Comparison of ENCODE assay signal across 1 cellular context in the genomic region with DNA sequence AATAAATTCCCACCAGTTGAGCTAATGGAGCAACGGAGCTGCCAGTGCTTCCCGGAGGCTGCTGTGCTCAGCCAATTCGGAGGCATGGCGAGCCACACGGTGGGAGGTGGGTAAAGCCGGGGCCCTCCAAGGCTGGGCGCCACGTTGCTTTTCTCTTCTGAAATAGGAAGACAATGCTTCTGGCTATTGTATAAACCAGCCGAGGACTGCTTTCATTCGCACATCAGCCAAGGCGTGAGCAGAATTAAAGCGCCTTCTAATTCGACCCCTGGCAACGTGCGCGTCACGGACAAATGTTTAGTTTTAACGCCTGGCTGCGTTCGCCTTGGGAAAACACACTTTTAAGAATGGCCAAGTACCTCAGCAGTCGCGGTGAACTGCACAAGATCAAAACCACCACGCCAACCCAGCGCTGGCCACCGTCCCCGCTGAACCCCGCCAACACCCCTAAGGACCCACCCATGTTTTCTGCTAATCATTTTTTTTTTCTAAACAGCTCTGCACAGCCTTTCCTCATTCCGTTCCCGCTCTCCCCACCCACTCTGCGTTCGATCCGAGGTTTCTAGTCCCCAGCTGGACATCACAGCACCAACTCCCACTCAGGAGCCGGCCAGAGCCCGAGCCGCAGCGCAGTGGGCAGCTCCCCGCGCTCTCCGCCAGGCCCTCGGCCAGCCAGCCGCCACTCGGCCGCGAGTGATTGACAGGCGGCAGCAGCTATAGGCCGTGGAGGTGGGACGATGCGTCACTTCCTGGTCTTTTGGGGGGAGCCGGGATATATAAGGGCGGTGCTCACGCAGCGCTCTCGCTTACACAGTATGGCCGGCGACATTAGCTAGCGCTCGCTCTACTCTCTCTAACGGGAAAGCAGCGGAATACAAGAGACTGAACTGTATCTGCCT.
TF ChIP-seq lines count a peak whose summit lies in the region.

A gene (plus strand): TSS at position 805 of the 899 bp plus-strand sequence. CDS start 321 bp downstream, outside the sequence.

TF ChIP-seq in K562, 482 proteins besides CTCF, POLR2A, EP300 and RAD21 (continued from another document and continues in another):
- TF ChIP-seq, protein P1, sequence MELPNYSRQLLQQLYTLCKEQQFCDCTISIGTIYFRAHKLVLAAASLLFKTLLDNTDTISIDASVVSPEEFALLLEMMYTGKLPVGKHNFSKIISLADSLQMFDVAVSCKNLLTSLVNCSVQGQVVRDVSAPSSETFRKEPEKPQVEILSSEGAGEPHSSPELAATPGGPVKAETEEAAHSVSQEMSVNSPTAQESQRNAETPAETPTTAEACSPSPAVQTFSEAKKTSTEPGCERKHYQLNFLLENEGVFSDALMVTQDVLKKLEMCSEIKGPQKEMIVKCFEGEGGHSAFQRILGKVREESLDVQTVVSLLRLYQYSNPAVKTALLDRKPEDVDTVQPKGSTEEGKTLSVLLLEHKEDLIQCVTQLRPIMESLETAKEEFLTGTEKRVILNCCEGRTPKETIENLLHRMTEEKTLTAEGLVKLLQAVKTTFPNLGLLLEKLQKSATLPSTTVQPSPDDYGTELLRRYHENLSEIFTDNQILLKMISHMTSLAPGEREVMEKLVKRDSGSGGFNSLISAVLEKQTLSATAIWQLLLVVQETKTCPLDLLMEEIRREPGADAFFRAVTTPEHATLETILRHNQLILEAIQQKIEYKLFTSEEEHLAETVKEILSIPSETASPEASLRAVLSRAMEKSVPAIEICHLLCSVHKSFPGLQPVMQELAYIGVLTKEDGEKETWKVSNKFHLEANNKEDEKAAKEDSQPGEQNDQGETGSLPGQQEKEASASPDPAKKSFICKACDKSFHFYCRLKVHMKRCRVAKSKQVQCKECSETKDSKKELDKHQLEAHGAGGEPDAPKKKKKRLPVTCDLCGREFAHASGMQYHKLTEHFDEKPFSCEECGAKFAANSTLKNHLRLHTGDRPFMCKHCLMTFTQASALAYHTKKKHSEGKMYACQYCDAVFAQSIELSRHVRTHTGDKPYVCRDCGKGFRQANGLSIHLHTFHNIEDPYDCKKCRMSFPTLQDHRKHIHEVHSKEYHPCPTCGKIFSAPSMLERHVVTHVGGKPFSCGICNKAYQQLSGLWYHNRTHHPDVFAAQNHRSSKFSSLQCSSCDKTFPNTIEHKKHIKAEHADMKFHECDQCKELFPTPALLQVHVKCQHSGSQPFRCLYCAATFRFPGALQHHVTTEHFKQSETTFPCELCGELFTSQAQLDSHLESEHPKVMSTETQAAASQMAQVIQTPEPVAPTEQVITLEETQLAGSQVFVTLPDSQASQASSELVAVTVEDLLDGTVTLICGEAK (IDR thresholded peaks at IDR 0.05): peak; percentile 85
- TF ChIP-seq, protein P1 (CRISPR knock-in tag; IDR thresholded peaks at IDR 0.05): no peak
- peak; percentile 91 for TF ChIP-seq ZFX (CRISPR knock-in tag; IDR thresholded peaks at IDR 0.05)
- TF ChIP-seq ZBTB1 (CRISPR knock-in tag; IDR thresholded peaks at IDR 0.05; ENCODE audit: borderline replicate concordance, low read depth): peak; percentile 96
- TF ChIP-seq, protein P2, sequence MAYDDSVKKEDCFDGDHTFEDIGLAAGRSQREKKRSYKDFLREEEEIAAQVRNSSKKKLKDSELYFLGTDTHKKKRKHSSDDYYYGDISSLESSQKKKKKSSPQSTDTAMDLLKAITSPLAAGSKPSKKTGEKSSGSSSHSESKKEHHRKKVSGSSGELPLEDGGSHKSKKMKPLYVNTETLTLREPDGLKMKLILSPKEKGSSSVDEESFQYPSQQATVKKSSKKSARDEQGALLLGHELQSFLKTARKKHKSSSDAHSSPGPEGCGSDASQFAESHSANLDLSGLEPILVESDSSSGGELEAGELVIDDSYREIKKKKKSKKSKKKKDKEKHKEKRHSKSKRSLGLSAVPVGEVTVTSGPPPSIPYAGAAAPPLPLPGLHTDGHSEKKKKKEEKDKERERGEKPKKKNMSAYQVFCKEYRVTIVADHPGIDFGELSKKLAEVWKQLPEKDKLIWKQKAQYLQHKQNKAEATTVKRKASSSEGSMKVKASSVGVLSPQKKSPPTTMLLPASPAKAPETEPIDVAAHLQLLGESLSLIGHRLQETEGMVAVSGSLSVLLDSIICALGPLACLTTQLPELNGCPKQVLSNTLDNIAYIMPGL (CRISPR knock-in tag; IDR thresholded peaks at IDR 0.05): peak; percentile 63
- TF ChIP-seq, protein P3, sequence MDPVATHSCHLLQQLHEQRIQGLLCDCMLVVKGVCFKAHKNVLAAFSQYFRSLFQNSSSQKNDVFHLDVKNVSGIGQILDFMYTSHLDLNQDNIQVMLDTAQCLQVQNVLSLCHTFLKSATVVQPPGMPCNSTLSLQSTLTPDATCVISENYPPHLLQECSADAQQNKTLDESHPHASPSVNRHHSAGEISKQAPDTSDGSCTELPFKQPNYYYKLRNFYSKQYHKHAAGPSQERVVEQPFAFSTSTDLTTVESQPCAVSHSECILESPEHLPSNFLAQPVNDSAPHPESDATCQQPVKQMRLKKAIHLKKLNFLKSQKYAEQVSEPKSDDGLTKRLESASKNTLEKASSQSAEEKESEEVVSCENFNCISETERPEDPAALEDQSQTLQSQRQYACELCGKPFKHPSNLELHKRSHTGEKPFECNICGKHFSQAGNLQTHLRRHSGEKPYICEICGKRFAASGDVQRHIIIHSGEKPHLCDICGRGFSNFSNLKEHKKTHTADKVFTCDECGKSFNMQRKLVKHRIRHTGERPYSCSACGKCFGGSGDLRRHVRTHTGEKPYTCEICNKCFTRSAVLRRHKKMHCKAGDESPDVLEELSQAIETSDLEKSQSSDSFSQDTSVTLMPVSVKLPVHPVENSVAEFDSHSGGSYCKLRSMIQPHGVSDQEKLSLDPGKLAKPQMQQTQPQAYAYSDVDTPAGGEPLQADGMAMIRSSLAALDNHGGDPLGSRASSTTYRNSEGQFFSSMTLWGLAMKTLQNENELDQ (CRISPR knock-in tag; IDR thresholded peaks at IDR 0.05; ENCODE audit: borderline replicate concordance): no peak
- 0 out of 2 replicates have a peak, but pooled peaks have one; percentile 37 for TF ChIP-seq SPI1 (IDR thresholded peaks at IDR 0.05; ENCODE audit: borderline replicate concordance, low read depth, low read length)
- TF ChIP-seq MAZ (CRISPR knock-in tag; conservative IDR thresholded peaks at IDR 0.05 in 1 of 2, IDR thresholded peaks at IDR 0.05 in 1 of 2): peak in 1 of 2 experiments; percentile 69
- TF ChIP-seq, protein P4, sequence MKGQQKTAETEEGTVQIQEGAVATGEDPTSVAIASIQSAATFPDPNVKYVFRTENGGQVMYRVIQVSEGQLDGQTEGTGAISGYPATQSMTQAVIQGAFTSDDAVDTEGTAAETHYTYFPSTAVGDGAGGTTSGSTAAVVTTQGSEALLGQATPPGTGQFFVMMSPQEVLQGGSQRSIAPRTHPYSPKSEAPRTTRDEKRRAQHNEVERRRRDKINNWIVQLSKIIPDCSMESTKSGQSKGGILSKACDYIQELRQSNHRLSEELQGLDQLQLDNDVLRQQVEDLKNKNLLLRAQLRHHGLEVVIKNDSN (CRISPR knock-in tag; IDR thresholded peaks at IDR 0.05): no peak; the same call in 1 of the 2 replicates
- TF ChIP-seq SMAD1 (IDR thresholded peaks at IDR 0.05; ENCODE audit: low read depth, low read length, partially characterized antibody): peak; percentile 92
- TF ChIP-seq OTX1 (CRISPR knock-in tag; IDR thresholded peaks at IDR 0.05): 0 out of 2 replicates have a peak, but pooled peaks have one; percentile 23
- TF ChIP-seq ZNF785 (CRISPR knock-in tag; IDR thresholded peaks at IDR 0.05): no peak
- peak; percentile 63 for TF ChIP-seq ZNF766 (CRISPR knock-in tag; conservative IDR thresholded peaks at IDR 0.05)
- peak; percentile 99 for TF ChIP-seq POLR2B (IDR thresholded peaks at IDR 0.05; ENCODE audit: low read depth, partially characterized antibody)
- TF ChIP-seq, protein P5, sequence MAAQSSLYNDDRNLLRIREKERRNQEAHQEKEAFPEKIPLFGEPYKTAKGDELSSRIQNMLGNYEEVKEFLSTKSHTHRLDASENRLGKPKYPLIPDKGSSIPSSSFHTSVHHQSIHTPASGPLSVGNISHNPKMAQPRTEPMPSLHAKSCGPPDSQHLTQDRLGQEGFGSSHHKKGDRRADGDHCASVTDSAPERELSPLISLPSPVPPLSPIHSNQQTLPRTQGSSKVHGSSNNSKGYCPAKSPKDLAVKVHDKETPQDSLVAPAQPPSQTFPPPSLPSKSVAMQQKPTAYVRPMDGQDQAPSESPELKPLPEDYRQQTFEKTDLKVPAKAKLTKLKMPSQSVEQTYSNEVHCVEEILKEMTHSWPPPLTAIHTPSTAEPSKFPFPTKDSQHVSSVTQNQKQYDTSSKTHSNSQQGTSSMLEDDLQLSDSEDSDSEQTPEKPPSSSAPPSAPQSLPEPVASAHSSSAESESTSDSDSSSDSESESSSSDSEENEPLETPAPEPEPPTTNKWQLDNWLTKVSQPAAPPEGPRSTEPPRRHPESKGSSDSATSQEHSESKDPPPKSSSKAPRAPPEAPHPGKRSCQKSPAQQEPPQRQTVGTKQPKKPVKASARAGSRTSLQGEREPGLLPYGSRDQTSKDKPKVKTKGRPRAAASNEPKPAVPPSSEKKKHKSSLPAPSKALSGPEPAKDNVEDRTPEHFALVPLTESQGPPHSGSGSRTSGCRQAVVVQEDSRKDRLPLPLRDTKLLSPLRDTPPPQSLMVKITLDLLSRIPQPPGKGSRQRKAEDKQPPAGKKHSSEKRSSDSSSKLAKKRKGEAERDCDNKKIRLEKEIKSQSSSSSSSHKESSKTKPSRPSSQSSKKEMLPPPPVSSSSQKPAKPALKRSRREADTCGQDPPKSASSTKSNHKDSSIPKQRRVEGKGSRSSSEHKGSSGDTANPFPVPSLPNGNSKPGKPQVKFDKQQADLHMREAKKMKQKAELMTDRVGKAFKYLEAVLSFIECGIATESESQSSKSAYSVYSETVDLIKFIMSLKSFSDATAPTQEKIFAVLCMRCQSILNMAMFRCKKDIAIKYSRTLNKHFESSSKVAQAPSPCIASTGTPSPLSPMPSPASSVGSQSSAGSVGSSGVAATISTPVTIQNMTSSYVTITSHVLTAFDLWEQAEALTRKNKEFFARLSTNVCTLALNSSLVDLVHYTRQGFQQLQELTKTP (IDR thresholded peaks at IDR 0.05; ENCODE audit: low read depth in 1 of 2, partially characterized antibody in 2 of 2): peak in 1 of 2 experiments; percentile 74
- peak; percentile 97 for TF ChIP-seq POLR2AphosphoS2 (IDR thresholded peaks at IDR 0.05; ENCODE audit: low read length)
- TF ChIP-seq TAF7 (tag; IDR thresholded peaks at IDR 0.05): peak; percentile 96
- TF ChIP-seq NFYB (IDR thresholded peaks at IDR 0.05; ENCODE audit: extremely low read depth, insufficient read length): peak; percentile 82
- peak; percentile 54 for TF ChIP-seq DPF2 (IDR thresholded peaks at IDR 0.05)
- no peak for TF ChIP-seq PHF21A (IDR thresholded peaks at IDR 0.05; ENCODE audit: borderline replicate concordance, low read depth)
- TF ChIP-seq FOS (IDR thresholded peaks at IDR 0.05; ENCODE audit: extremely low read depth, insufficient read length): peak; percentile 66
- TF ChIP-seq SUPT5H (IDR thresholded peaks at IDR 0.05): peak; percentile 99
- TF ChIP-seq, protein P6, sequence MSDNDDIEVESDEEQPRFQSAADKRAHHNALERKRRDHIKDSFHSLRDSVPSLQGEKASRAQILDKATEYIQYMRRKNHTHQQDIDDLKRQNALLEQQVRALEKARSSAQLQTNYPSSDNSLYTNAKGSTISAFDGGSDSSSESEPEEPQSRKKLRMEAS (CRISPR knock-in tag; IDR thresholded peaks at IDR 0.05): peak; percentile 54; the same call in 1 of the 2 replicates
- peak; percentile 98 for TF ChIP-seq RBFOX2 (IDR thresholded peaks at IDR 0.05; ENCODE audit: low read depth, low read length)
- TF ChIP-seq DNMT1 (IDR thresholded peaks at IDR 0.05): no peak
- TF ChIP-seq, protein P7, sequence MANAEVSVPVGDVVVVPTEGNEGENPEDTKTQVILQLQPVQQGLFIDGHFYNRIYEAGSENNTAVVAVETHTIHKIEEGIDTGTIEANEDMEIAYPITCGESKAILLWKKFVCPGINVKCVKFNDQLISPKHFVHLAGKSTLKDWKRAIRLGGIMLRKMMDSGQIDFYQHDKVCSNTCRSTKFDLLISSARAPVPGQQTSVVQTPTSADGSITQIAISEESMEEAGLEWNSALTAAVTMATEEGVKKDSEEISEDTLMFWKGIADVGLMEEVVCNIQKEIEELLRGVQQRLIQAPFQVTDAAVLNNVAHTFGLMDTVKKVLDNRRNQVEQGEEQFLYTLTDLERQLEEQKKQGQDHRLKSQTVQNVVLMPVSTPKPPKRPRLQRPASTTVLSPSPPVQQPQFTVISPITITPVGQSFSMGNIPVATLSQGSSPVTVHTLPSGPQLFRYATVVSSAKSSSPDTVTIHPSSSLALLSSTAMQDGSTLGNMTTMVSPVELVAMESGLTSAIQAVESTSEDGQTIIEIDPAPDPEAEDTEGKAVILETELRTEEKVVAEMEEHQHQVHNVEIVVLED (CRISPR knock-in tag; IDR thresholded peaks at IDR 0.05): peak; percentile 35; the same call in 1 of the 2 replicates
- TF ChIP-seq, protein P8, sequence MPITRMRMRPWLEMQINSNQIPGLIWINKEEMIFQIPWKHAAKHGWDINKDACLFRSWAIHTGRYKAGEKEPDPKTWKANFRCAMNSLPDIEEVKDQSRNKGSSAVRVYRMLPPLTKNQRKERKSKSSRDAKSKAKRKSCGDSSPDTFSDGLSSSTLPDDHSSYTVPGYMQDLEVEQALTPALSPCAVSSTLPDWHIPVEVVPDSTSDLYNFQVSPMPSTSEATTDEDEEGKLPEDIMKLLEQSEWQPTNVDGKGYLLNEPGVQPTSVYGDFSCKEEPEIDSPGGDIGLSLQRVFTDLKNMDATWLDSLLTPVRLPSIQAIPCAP (CRISPR knock-in tag; IDR thresholded peaks at IDR 0.05; ENCODE audit: borderline replicate concordance): 0 out of 2 replicates have a peak, but pooled peaks have one; percentile 16
- TF ChIP-seq ATF1 (CRISPR knock-in tag; IDR thresholded peaks at IDR 0.05): no peak
- TF ChIP-seq ATF1 (tag; IDR thresholded peaks at IDR 0.05): peak; percentile 97
- TF ChIP-seq POLR2AphosphoS5 (IDR thresholded peaks at IDR 0.05; ENCODE audit: control insufficient read depth, insufficient read depth, low read depth, low read length): peak; percentile 100
- TF ChIP-seq ZNF408 (CRISPR knock-in tag; IDR thresholded peaks at IDR 0.05; ENCODE audit: low read depth): no peak
- peak; percentile 70 to 75 for TF ChIP-seq NRF1 (conservative IDR thresholded peaks at IDR 0.05 in 1 of 2, IDR thresholded peaks at IDR 0.05 in 1 of 2)
